6 cellular contexts compared by ENCODE assay signal in genomic region chr11:3398509-3398908, GRCh38. TPM values are rescaled to one million over a fixed set of nuclear protein-coding genes. Genes with fewer than 3 reads are reported as not detected.
A peak's percentile ranks its signal among the peaks of the same experiment; 100 is the strongest.
DNase-seq lines count a peak whose midpoint lies in the region; ATAC-seq, FAIRE-seq and TF ChIP-seq lines count a peak whose summit lies in the region.
"Not testable (repeated sequence)": the region's sequence is repeated elsewhere in the genome, so short reads cannot be mapped to it uniquely, and the experiment has no call there.

No MANE protein-coding gene starts in this region.

- not testable (repeated sequence) for DNase-seq in GM23338 (ENCODE audit: low spot score); astrocyte (ENCODE audit: low read depth); endodermal cell; mesendoderm; osteoblast (ENCODE audit: insufficient read length, low spot score, missing footprints)
- peak; percentile 11 for DNase-seq in RPMI8226

- not testable (repeated sequence) for H3F3A ChIP-seq in GM23338 (replicated peaks; ENCODE audit: low read depth)

- not testable (repeated sequence) for H3K4me2 ChIP-seq in GM23338; astrocyte (ENCODE audit: low read length); mesendoderm (ENCODE audit: low read length); osteoblast (ENCODE audit: insufficient read depth, low read length)

- not testable (repeated sequence) for H3K9ac ChIP-seq in astrocyte (ENCODE audit: low read length); endodermal cell (ENCODE audit: extremely low read depth, low read length, poor library complexity, severe bottlenecking); mesendoderm (ENCODE audit: low read length)

- not testable (repeated sequence) for TF ChIP-seq CTCF in GM23338 (conservative IDR thresholded peaks at IDR 0.05; ENCODE audit: low read depth in 2 of 2); astrocyte (IDR thresholded peaks at IDR 0.05; ENCODE audit: insufficient read depth, low read depth, low read length); endodermal cell (conservative IDR thresholded peaks at IDR 0.05); osteoblast (IDR thresholded peaks at IDR 0.05; ENCODE audit: extremely low read depth, low read depth, low read length)

- H3K9me3 Mint-ChIP-seq in GM23338; astrocyte (ENCODE audit: unreplicated experiment): not testable (repeated sequence)
- peaks cover 22% of the 10 kb centered on the region for H3K9me3 Mint-ChIP-seq in endodermal cell

- not testable (repeated sequence) for H2BK120ac ChIP-seq in mesendoderm (ENCODE audit: low read depth, low read length)

- not testable (repeated sequence) for ATAC-seq in GM23338

- peaks cover 15% of the 10 kb centered on the region for H3K27me3 Mint-ChIP-seq in GM23338 (ENCODE audit: insufficient read depth, low read depth, poor library complexity)
- H3K27me3 Mint-ChIP-seq in astrocyte (ENCODE audit: low read depth, unreplicated experiment); endodermal cell (ENCODE audit: insufficient read depth): not testable (repeated sequence)

- not testable (repeated sequence) for H3K79me1 ChIP-seq in mesendoderm (ENCODE audit: low read length)

- not testable (repeated sequence) for H3K4ac ChIP-seq in mesendoderm (ENCODE audit: low read depth, low read length)

- not testable (repeated sequence) for H2BK5ac ChIP-seq in mesendoderm (ENCODE audit: low read length)

- H2AFZ ChIP-seq in GM23338; astrocyte (ENCODE audit: low read depth, low read length); osteoblast (ENCODE audit: low read length): not testable (repeated sequence)

- not testable (repeated sequence) for H3K4me3 ChIP-seq in GM23338; astrocyte (ENCODE audit: insufficient read depth, low read depth, low read length); endodermal cell (ENCODE audit: low read length); mesendoderm (ENCODE audit: low read length); osteoblast (ENCODE audit: insufficient read depth, low read length)

- H2AK5ac ChIP-seq in mesendoderm (ENCODE audit: low read length), result not testable (repeated sequence)

- H3K23ac ChIP-seq in mesendoderm (ENCODE audit: low read length), result not testable (repeated sequence)

- not testable (repeated sequence) for H3K4me1 ChIP-seq in GM23338 (ENCODE audit: insufficient read depth); astrocyte (ENCODE audit: insufficient read depth, low read length); endodermal cell (ENCODE audit: control insufficient read depth, insufficient read depth, low read length); mesendoderm (ENCODE audit: control insufficient read depth, low read depth, low read length); osteoblast (ENCODE audit: insufficient read depth, low read length)

- FAIRE-seq in astrocyte (lab: Jason Lieb, UNC), result not testable (repeated sequence)

- not testable (repeated sequence) for H3K79me2 ChIP-seq in GM23338 (replicated peaks; ENCODE audit: insufficient read depth); astrocyte (ENCODE audit: insufficient read depth, low read length); mesendoderm (ENCODE audit: control insufficient read depth, insufficient read depth, low read length); osteoblast (ENCODE audit: insufficient read depth, low read length)

- not testable (repeated sequence) for H3K9me3 ChIP-seq in astrocyte (ENCODE audit: insufficient read depth, low read depth, low read length); endodermal cell (ENCODE audit: control insufficient read depth, low read length); osteoblast (ENCODE audit: low read depth, low read length)

- not testable (repeated sequence) for H3K56ac ChIP-seq in mesendoderm (ENCODE audit: low read length)

- not testable (repeated sequence) for H4K8ac ChIP-seq in mesendoderm (ENCODE audit: low read depth, low read length)

- not testable (repeated sequence) for H3K4me1 Mint-ChIP-seq in GM23338
- H3K4me1 Mint-ChIP-seq in astrocyte (ENCODE audit: low read depth, unreplicated experiment) (peaks cover 18% of the 10 kb centered on the region), endodermal cell (peaks cover 11% of the 10 kb centered on the region)

- WGBS in endodermal cell (ENCODE audit: insufficient coverage in 1 of 2, insufficient read length in 1 of 2), 2 experiments, result 86% methylated on average over 1 of the region's 3 CpGs; no CpG with 5 or more reads in 1 of the 2 experiments
- WGBS in mesendoderm (ENCODE audit: extremely low coverage, insufficient coverage, low lambda C conversion rate), result no CpG with 5 or more reads among the region's 3 CpGs

- not testable (repeated sequence) for H3K4me3 Mint-ChIP-seq in GM23338; astrocyte (ENCODE audit: unreplicated experiment); endodermal cell

- H3K18ac ChIP-seq in mesendoderm (ENCODE audit: low read length), result not testable (repeated sequence)

- not testable (repeated sequence) for H3K27ac ChIP-seq in GM23338 (ENCODE audit: low read depth); astrocyte (ENCODE audit: low read depth, low read length); endodermal cell (ENCODE audit: low read depth, low read length)
- H3K27ac ChIP-seq in mesendoderm (ENCODE audit: low read depth, low read length) (peak overlapping the region; percentile 1), osteoblast (ENCODE audit: low read depth, low read length) (peak overlapping the region; percentile 51)

- not testable (repeated sequence) for H3K9me2 ChIP-seq in GM23338 (ENCODE audit: insufficient read depth)

- H3K27me3 ChIP-seq in GM23338 (ENCODE audit: insufficient read depth); astrocyte (ENCODE audit: insufficient read depth, low read length); endodermal cell (ENCODE audit: control insufficient read depth, insufficient read depth, low read length, poor library complexity, severe bottlenecking); mesendoderm (ENCODE audit: insufficient read depth, low read length, poor library complexity); osteoblast (ENCODE audit: insufficient read depth, low read length): not testable (repeated sequence)

- peaks cover 96% of the 10 kb centered on the region for H3K36me3 Mint-ChIP-seq in GM23338 (ENCODE audit: low read depth)
- peaks cover 30% of the 10 kb centered on the region for H3K36me3 Mint-ChIP-seq in astrocyte (ENCODE audit: low read depth, unreplicated experiment)
- H3K36me3 Mint-ChIP-seq in endodermal cell (ENCODE audit: low read depth), result peaks cover 44% of the 10 kb centered on the region

- H3K36me3 ChIP-seq in GM23338 (ENCODE audit: insufficient read depth); astrocyte (ENCODE audit: insufficient read depth, low read length); endodermal cell (ENCODE audit: control insufficient read depth, insufficient read depth, low read length); mesendoderm (ENCODE audit: control insufficient read depth, insufficient read depth, low read length); osteoblast (ENCODE audit: insufficient read depth, low read length): not testable (repeated sequence)

- not testable (repeated sequence) for H4K20me1 ChIP-seq in GM23338 (replicated peaks; ENCODE audit: insufficient read depth); astrocyte (ENCODE audit: insufficient read depth, low read length); osteoblast (ENCODE audit: insufficient read depth, low read length)

- H3K27ac Mint-ChIP-seq in GM23338 (peak overlapping the region; percentile 81; the same call in 1 of the 2 replicates), astrocyte (ENCODE audit: unreplicated experiment) (peak overlapping the region; percentile 90), endodermal cell (peak overlapping the region; percentile 31)

- H2BK15ac ChIP-seq in mesendoderm (replicated peaks; ENCODE audit: low read depth), result not testable (repeated sequence)

- not testable (repeated sequence) for H4K5ac ChIP-seq in mesendoderm (ENCODE audit: low read length)

RNA-seq across cellular contexts. Expression of gene ZNF195, which starts 19.6 kb away (rescaled TPM):
- 95.3 and 101 TPM in 2 replicates for total RNA-seq in GM23338 (2014; rRNA removed; shearing (Covaris generic))
- 81.6 and 116 TPM in 2 replicates for polyA plus RNA-seq in GM23338 (2016; fragmentation: Nextera tagmentation; extraction: Ambion mirVana)
- total RNA-seq in astrocyte, result 42.1 and 57.5 TPM in 2 replicates
- total RNA-seq in endodermal cell, result 10 to 100 TPM; 47.2 to 65.1 TPM
- polyA plus RNA-seq in endodermal cell (2013, experiment 1 of 2), result 45.8 TPM
- polyA plus RNA-seq in endodermal cell (2013, experiment 2 of 2), result 41.1 TPM
- 63.5 TPM for polyA plus RNA-seq in mesendoderm (2013, experiment 1 of 2)
- 61.3 TPM for polyA plus RNA-seq in mesendoderm (2013, experiment 2 of 2)
- total RNA-seq in osteoblast, result 14.7 and 19.2 TPM in 2 replicates

Comparison
In these comparisons a context has a peak if more than half of its experiments do, and no peak if none do; other contexts are left out.
1. H3K27ac Mint-ChIP-seq: peak in every context shown above with its lines; median percentile 90 in astrocyte; 81 in GM23338; 31 in endodermal cell.